Comparison of ENCODE assay signal across 16 cellular contexts in the genomic region with DNA sequence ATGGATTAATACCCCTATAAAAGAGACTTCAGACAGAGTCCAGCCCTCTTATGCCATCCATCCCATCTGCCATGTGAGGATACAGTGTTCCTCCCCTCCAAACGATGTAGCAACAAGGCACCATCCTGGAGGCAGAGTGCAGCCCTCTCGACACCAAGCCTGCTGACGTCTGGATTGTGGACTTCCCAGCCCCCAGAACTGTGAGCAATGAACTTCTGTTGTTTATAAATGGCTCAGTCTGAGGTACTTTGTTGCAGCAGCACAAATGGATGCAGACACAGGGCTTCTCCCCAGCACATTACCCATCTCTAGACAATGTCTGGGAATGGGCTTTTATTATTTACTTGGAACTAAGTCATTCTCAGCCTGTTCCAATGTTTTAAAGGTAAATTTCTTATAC.
"Had no signal": no experiment of that assay in that cellular context is flagged by ENCODE, and none has a peak within 500 bp of the region (broad histone marks: within the 10 kb centered on the region; RNA-seq: fewer than 3 reads in every experiment).

No MANE protein-coding gene starts in this region.

- ATAC-seq: heart left ventricle; naive thymus-derived CD8-positive, alpha-beta T cell; right lobe of liver; stimulated activated memory B cell treated with anti-CD40 and anti-IgM and Interleukin-4, amounts not matched to agents 10 μg/mL and 1 μg/mL and 100 μg/mL, for 72 hours had no signal

- H3K4me3 ChIP-seq: esophagus squamous epithelium, heart left ventricle, right lobe of liver, thoracic aorta, transverse colon had no signal

- H3K36me3 ChIP-seq: esophagus squamous epithelium, heart left ventricle, neutrophil, right lobe of liver, thoracic aorta, transverse colon had no signal

- H3K27me3 ChIP-seq: right lobe of liver had no signal

- H3K27ac ChIP-seq: esophagus squamous epithelium, heart left ventricle, neutrophil, right lobe of liver, thoracic aorta, transverse colon had no signal

- DNase-seq: cerebellar nuclear complex; esophagus squamous epithelium; foreskin fibroblast; heart left ventricle; hippocampal formation; kidney glomerular epithelial cell; naive thymus-derived CD8-positive, alpha-beta T cell; retina; right lobe of liver; stimulated activated CD4-positive, alpha-beta T cell treated with anti-CD3 and anti-CD28 coated beads, Interleukin-15, amount 100 ng/mL, for 24 hours; stimulated activated CD4-positive, alpha-beta T cell treated with anti-CD3 and anti-CD28 coated beads, Interleukin-1b, Interleukin-23, amount 100 ng/mL, for 48 hours; stimulated activated CD4-positive, alpha-beta T cell treated with anti-CD3 and anti-CD28 coated beads, Interleukin-4, amount 100 ng/mL, for 24 hours; transverse colon had no signal

- H3K9me3 ChIP-seq: esophagus squamous epithelium, heart left ventricle, neutrophil, right lobe of liver, thoracic aorta, transverse colon had no signal

- H3K4me1 ChIP-seq: esophagus squamous epithelium, heart left ventricle, right lobe of liver, transverse colon had no signal
